Comparison of ENCODE assay signal across 9 cellular contexts in genomic region chr17:40538019-40538935, GRCh38. TPM values are rescaled to one million over a fixed set of nuclear protein-coding genes. Genes with fewer than 3 reads are reported as not detected.
DNase-seq lines count a peak whose midpoint lies in the region; ATAC-seq and TF ChIP-seq lines count a peak whose summit lies in the region.
"Had no signal": no experiment of that assay in that cellular context is flagged by ENCODE, and none has a peak within 500 bp of the region (broad histone marks: within the 10 kb centered on the region; RNA-seq: fewer than 3 reads in every experiment).

No MANE protein-coding gene starts in this region.

- peak overlapping the region; percentile 46 for H3K14ac ChIP-seq in trophoblast cell (ENCODE audit: low read length)

- peak overlapping the region; percentile 70 for H2BK120ac ChIP-seq in trophoblast cell (ENCODE audit: insufficient read depth, low read length, poor library complexity)

- H3K36me3 ChIP-seq in CD4-positive, CD25-positive, alpha-beta regulatory T cell (ENCODE audit: control insufficient read depth, insufficient read depth, low read length), result no peaks in the 10 kb centered on the region
- no peaks in the 10 kb centered on the region for H3K36me3 ChIP-seq in trophoblast cell (ENCODE audit: control insufficient read depth in 1 of 2, insufficient read depth in 2 of 2, low read length in 2 of 2)
- H3K36me3 ChIP-seq in GM23338 (ENCODE audit: insufficient read depth), result no peaks in the 10 kb centered on the region

- H3K18ac ChIP-seq in trophoblast cell (ENCODE audit: low read length), result peak overlapping the region; percentile 58

- peak overlapping the region; percentile 61 for H2BK12ac ChIP-seq in trophoblast cell (ENCODE audit: low read length)

- H3F3A ChIP-seq in GM23338 (replicated peaks; ENCODE audit: low read depth), result no peaks in the 10 kb centered on the region

- H4K91ac ChIP-seq in trophoblast cell (ENCODE audit: low read depth, low read length), result peak overlapping the region; percentile 85

- no peak for TF ChIP-seq CTCF in GM23338 (conservative IDR thresholded peaks at IDR 0.05; ENCODE audit: low read depth in 2 of 2)
- no peak for TF ChIP-seq CTCF in omental fat pad (IDR thresholded peaks at IDR 0.05)

- no peak overlapping the region for H3K4me3 ChIP-seq in CD4-positive, CD25-positive, alpha-beta regulatory T cell (ENCODE audit: low read depth, low read length)
- no peak overlapping the region for H3K4me3 ChIP-seq in trophoblast cell (ENCODE audit: low read depth, low read length)
- H3K4me3 ChIP-seq in GM23338, result no peak overlapping the region

- no CpG with 5 or more reads among the region's 15 CpGs for WGBS in trophoblast cell (ENCODE audit: extremely low coverage, insufficient coverage, insufficient read length)

- no peaks in the 10 kb centered on the region for H3K36me3 Mint-ChIP-seq in CD4-positive, CD25-positive, alpha-beta regulatory T cell
- no peaks in the 10 kb centered on the region for H3K36me3 Mint-ChIP-seq in GM23338 (ENCODE audit: low read depth)

- H4K20me1 ChIP-seq in GM23338 (replicated peaks; ENCODE audit: insufficient read depth), result no peaks in the 10 kb centered on the region

- H3K23ac ChIP-seq in trophoblast cell (ENCODE audit: low read length), result no peak overlapping the region

- no peak overlapping the region for H4K12ac ChIP-seq in trophoblast cell (ENCODE audit: low read depth, low read length)

- H3K4me1 ChIP-seq in CD4-positive, CD25-positive, alpha-beta regulatory T cell (ENCODE audit: control insufficient read depth, insufficient read depth, low read length, poor library complexity, severe bottlenecking), result peaks cover 51% of the 10 kb centered on the region
- peaks cover 30 to 37% of the 10 kb centered on the region in 2 experiments for H3K4me1 ChIP-seq in trophoblast cell (ENCODE audit: control insufficient read depth in 1 of 2, insufficient read depth in 2 of 2, low read length in 2 of 2)
- H3K4me1 ChIP-seq in GM23338 (ENCODE audit: insufficient read depth), result peaks cover 7% of the 10 kb centered on the region

- no peaks in the 10 kb centered on the region for H3K27me3 ChIP-seq in CD4-positive, CD25-positive, alpha-beta regulatory T cell (ENCODE audit: control insufficient read depth, insufficient read depth, low read length)
- H3K27me3 ChIP-seq in trophoblast cell (ENCODE audit: insufficient read depth, low read length) (no peaks in the 10 kb centered on the region), GM23338 (ENCODE audit: insufficient read depth) (no peaks in the 10 kb centered on the region)

- H3K9me2 ChIP-seq in GM23338 (ENCODE audit: insufficient read depth), result no peaks in the 10 kb centered on the region

- H3K4me2 ChIP-seq in trophoblast cell (ENCODE audit: low read length) (no peak overlapping the region), GM23338 (no peak overlapping the region)

- no peaks in the 10 kb centered on the region for H3K9me3 ChIP-seq in CD4-positive, CD25-positive, alpha-beta regulatory T cell (ENCODE audit: control insufficient read depth in 2 of 2, low read length in 2 of 2)
- H3K9me3 ChIP-seq in trophoblast cell (ENCODE audit: insufficient read depth, low read depth, low read length), result peaks cover 2% of the 10 kb centered on the region

- peak overlapping the region; percentile 50 for H3K4ac ChIP-seq in trophoblast cell (ENCODE audit: low read depth, low read length)

- peak overlapping the region; percentile 70 for H2AK5ac ChIP-seq in trophoblast cell (ENCODE audit: low read length)

- peaks cover 0 to 3% (median 0%) of the 10 kb centered on the region in 7 donors for H3K9me3 Mint-ChIP-seq in CD4-positive, CD25-positive, alpha-beta regulatory T cell
- H3K9me3 Mint-ChIP-seq in GM23338, result no peaks in the 10 kb centered on the region; the same call in 2 of the 3 replicates

- H3K27ac ChIP-seq in CD4-positive, CD25-positive, alpha-beta regulatory T cell (ENCODE audit: insufficient read depth, low read length, poor library complexity, severe bottlenecking), result no peak overlapping the region
- no peak overlapping the region for H3K27ac ChIP-seq in trophoblast cell (ENCODE audit: low read depth, low read length)
- H3K27ac ChIP-seq in GM23338 (ENCODE audit: low read depth), result no peak overlapping the region

- peak overlapping the region in 2 of 3 donors; percentile 51 to 64 for H3K27ac Mint-ChIP-seq in CD4-positive, CD25-positive, alpha-beta regulatory T cell
- no peak overlapping the region for H3K27ac Mint-ChIP-seq in GM23338

- H2AFZ ChIP-seq in trophoblast cell (ENCODE audit: insufficient read depth, low read length, poor library complexity) (peak overlapping the region; percentile 24), GM23338 (no peak overlapping the region)

- H3K27me3 Mint-ChIP-seq in CD4-positive, CD25-positive, alpha-beta regulatory T cell, result peaks cover 32% of the 10 kb centered on the region
- peaks cover 23% of the 10 kb centered on the region for H3K27me3 Mint-ChIP-seq in GM23338 (ENCODE audit: insufficient read depth, low read depth, poor library complexity)

- no peak overlapping the region for H3K9ac ChIP-seq in trophoblast cell (ENCODE audit: low read length)

- DNase-seq in CD4-positive, CD25-positive, alpha-beta regulatory T cell, result no peak
- peak; percentile 37 for DNase-seq in globus pallidus (ENCODE audit: low spot score)
- DNase-seq in trophoblast cell, result no peak
- DNase-seq in NCI-H2081 (lab: John Stamatoyannopoulos, UW), result no peak
- no peak for DNase-seq in GM23338 (ENCODE audit: low spot score)
- no peak for DNase-seq in stimulated activated naive CD4-positive, alpha-beta T cell (lab: John Stamatoyannopoulos, UW)
- no peak for DNase-seq in omental fat pad (ENCODE audit: low spot score)
- DNase-seq: NCI-H524 treated with DMSO at 0.1 percent for 48 hours had no signal

- H3K79me2 ChIP-seq in trophoblast cell (ENCODE audit: control insufficient read depth, insufficient read depth, low read length, poor library complexity), result peaks cover 3% of the 10 kb centered on the region
- H3K79me2 ChIP-seq in GM23338 (replicated peaks; ENCODE audit: insufficient read depth), result no peaks in the 10 kb centered on the region

- peaks cover 11 to 79% (median 42%) of the 10 kb centered on the region in 4 donors for H3K4me1 Mint-ChIP-seq in CD4-positive, CD25-positive, alpha-beta regulatory T cell
- H3K4me1 Mint-ChIP-seq in GM23338, result peaks cover 24% of the 10 kb centered on the region

- no peak for ATAC-seq in CD4-positive, CD25-positive, alpha-beta regulatory T cell (ENCODE audit: low read depth in 2 of 2)
- peak; percentile 41 for ATAC-seq in SK-N-SH treated with all-trans-retinoic acid at 6 μM for 48 hours
- no peak for ATAC-seq in GM23338
- no peak for ATAC-seq in omental fat pad (ENCODE audit: low FRiP score)

- H2BK5ac ChIP-seq in trophoblast cell (ENCODE audit: low read depth, low read length, poor library complexity), result peak overlapping the region; percentile 4

- peaks cover 27% of the 10 kb centered on the region for H3K79me1 ChIP-seq in trophoblast cell (ENCODE audit: low read length)

- H4K8ac ChIP-seq in trophoblast cell (ENCODE audit: low read depth, low read length), result peak overlapping the region; percentile 63

- H3K4me3 Mint-ChIP-seq in CD4-positive, CD25-positive, alpha-beta regulatory T cell, result peak overlapping the region in 1 of 4 donors; percentile 38
- H3K4me3 Mint-ChIP-seq in GM23338, result no peak overlapping the region

TF ChIP-seq in SK-N-SH treated with all-trans-retinoic acid at 6 μM for 48 hours, 23 proteins besides CTCF, POLR2A, EP300 and RAD21 (continues in another document):
- TF ChIP-seq ZNF565 (CRISPR knock-in tag; conservative IDR thresholded peaks at IDR 0.05; ENCODE audit: low read depth) (no peak), CSDC2 (CRISPR knock-in tag; IDR thresholded peaks at IDR 0.05) (no peak), ZNF8 (CRISPR knock-in tag; IDR thresholded peaks at IDR 0.05) (no peak), SNAI2 (CRISPR knock-in tag; IDR thresholded peaks at IDR 0.05) (no peak)

TF ChIP-seq in GM23338, 12 proteins besides CTCF, POLR2A, EP300 and RAD21 (continues in another document):
- no peak for TF ChIP-seq ZNF114 (CRISPR knock-in tag; IDR thresholded peaks at IDR 0.05)
- no peak for TF ChIP-seq ETS1 (IDR thresholded peaks at IDR 0.05)
- no peak for TF ChIP-seq STAT1 (IDR thresholded peaks at IDR 0.05; ENCODE audit: unreplicated experiment)
- no peak for TF ChIP-seq EZH2 (IDR thresholded peaks at IDR 0.05; ENCODE audit: low read depth, unreplicated experiment)
- no peak for TF ChIP-seq EZH2phosphoT487 (IDR thresholded peaks at IDR 0.05; ENCODE audit: unreplicated experiment)
- TF ChIP-seq ZNF331 (CRISPR knock-in tag; IDR thresholded peaks at IDR 0.05; ENCODE audit: low read depth), result no peak
- TF ChIP-seq JUNB (IDR thresholded peaks at IDR 0.05; ENCODE audit: unreplicated experiment), result no peak

RNA-seq across cellular contexts. Expression of gene CCR7, which starts 27.0 kb away (rescaled TPM):
- total RNA-seq in CD4-positive, CD25-positive, alpha-beta regulatory T cell, result 192 TPM
- polyA plus RNA-seq in CD4-positive, CD25-positive, alpha-beta regulatory T cell, result 100 to 1,000 TPM; 351 to 828 (median 609) TPM
- 217 and 236 TPM in 2 replicates for polyA plus RNA-seq in trophoblast cell (2013)
- 0.59 TPM in 1 of 2 replicates, not detected in the other for total RNA-seq in GM23338 (2014; rRNA removed; shearing (Covaris generic))
- 0.37 and 0.75 TPM in 2 replicates for polyA plus RNA-seq in GM23338 (2016; fragmentation: Nextera tagmentation; extraction: Ambion mirVana)
- total RNA-seq in omental fat pad, result 1 to 10 TPM in 1 of 4 donors, under 1 TPM in 1, not detected in 2; 0.37 to 1.9 TPM

RNA-seq across cellular contexts. Expression of gene TNS4, which starts 36.9 kb away (rescaled TPM):
- 1.1 TPM for total RNA-seq in CD4-positive, CD25-positive, alpha-beta regulatory T cell
- polyA plus RNA-seq in CD4-positive, CD25-positive, alpha-beta regulatory T cell, result under 1 TPM in 1 of 4 donors, not detected in 3; 0.16 TPM
- polyA plus RNA-seq in trophoblast cell (2013), result 0.79 and 1.1 TPM in 2 replicates
- 0.08 and 4.9 TPM in 2 replicates for total RNA-seq in GM23338 (2014; rRNA removed; shearing (Covaris generic))
- 0.31 and 0.64 TPM in 2 replicates for polyA plus RNA-seq in GM23338 (2016; fragmentation: Nextera tagmentation; extraction: Ambion mirVana)
- 1 to 10 TPM in 2 of 4 donors, not detected in 2; 1.8 to 2.1 TPM for total RNA-seq in omental fat pad

Comparison
In these comparisons a context has a peak if more than half of its experiments do, and no peak if none do; other contexts are left out.
1. RNA of gene CCR7, which starts 27.0 kb away (total RNA-seq): 192 TPM in CD4-positive, CD25-positive, alpha-beta regulatory T cell (single experiment); 0.59 TPM in GM23338 and 0.37 to 1.9 TPM in omental fat pad; every median in the first group is over 10 times any median in the second.